25 cellular contexts compared by ENCODE assay signal in the genomic region with DNA sequence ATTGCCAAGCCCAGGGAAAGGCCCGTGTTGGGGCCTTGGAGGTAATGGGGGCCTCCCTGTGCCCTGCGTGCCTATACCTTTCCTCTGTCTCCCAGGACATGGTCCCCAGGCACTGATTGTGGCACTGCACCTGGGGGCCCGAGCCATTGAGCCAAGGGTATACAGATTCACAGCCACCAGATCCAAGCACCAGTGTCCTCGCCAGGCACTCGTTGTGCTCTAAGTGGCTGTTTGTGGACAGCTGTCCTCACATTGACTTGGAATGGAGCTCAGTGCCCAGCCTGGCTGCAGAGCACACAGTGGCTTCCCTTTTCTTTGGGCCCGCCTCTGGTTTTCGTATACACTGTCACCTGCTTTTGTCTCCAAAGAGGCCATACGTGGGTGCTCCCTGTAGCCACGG.
DNase-seq lines count a peak whose midpoint lies in the region; ATAC-seq, FAIRE-seq and TF ChIP-seq lines count a peak whose summit lies in the region.
"Had no signal": no experiment of that assay in that cellular context is flagged by ENCODE, and none has a peak within 500 bp of the region (broad histone marks: within the 10 kb centered on the region; RNA-seq: fewer than 3 reads in every experiment).

No MANE protein-coding gene starts in this region.

- no peak for TF ChIP-seq EP300 in H1 (IDR thresholded peaks at IDR 0.05; ENCODE audit: borderline replicate concordance in 1 of 2, low read depth in 2 of 2, low read length in 2 of 2)

- no peak overlapping the region for H3K56ac ChIP-seq in H1 (replicated peaks; ENCODE audit: insufficient read length, low read depth, low read length)

- H3K4me1 Mint-ChIP-seq in stimulated activated naive CD8-positive, alpha-beta T cell treated with anti-CD3 and anti-CD28 coated beads, Interleukin-15, amount 100 ng/mL, for 72 hours, result no peaks in the 10 kb centered on the region
- no peaks in the 10 kb centered on the region for H3K4me1 Mint-ChIP-seq in stimulated activated effector memory CD8-positive, alpha-beta T cell treated with anti-CD3 and anti-CD28 coated beads, Interleukin-12 subunit alpha, Interleukin-12 subunit beta, amount 100 ng/mL, for 72 hours
- no peaks in the 10 kb centered on the region for H3K4me1 Mint-ChIP-seq in activated naive CD4-positive, alpha-beta T cell treated with anti-CD3 and anti-CD28 coated beads for 36 hours (ENCODE audit: low read depth)
- H3K4me1 Mint-ChIP-seq: naive thymus-derived CD4-positive, alpha-beta T cell; T-helper 17 cell had no signal

- no peak overlapping the region for H2BK15ac ChIP-seq in H1 (ENCODE audit: low read length)

- TF ChIP-seq CTCF in H1 (IDR thresholded peaks at IDR 0.05; ENCODE audit: control extremely low read depth in 1 of 3, insufficient read depth in 1 of 3, low read depth in 1 of 3, low read length in 3 of 3), result no peak

- no peak overlapping the region for H3K4me3 Mint-ChIP-seq in stimulated activated naive CD8-positive, alpha-beta T cell treated with anti-CD3 and anti-CD28 coated beads, Interleukin-15, amount 100 ng/mL, for 72 hours
- no peak overlapping the region for H3K4me3 Mint-ChIP-seq in stimulated activated effector memory CD8-positive, alpha-beta T cell treated with anti-CD3 and anti-CD28 coated beads, Interleukin-12 subunit alpha, Interleukin-12 subunit beta, amount 100 ng/mL, for 72 hours
- no peak overlapping the region for H3K4me3 Mint-ChIP-seq in activated naive CD4-positive, alpha-beta T cell treated with anti-CD3 and anti-CD28 coated beads for 36 hours
- H3K4me3 Mint-ChIP-seq: activated CD8-positive, alpha-beta T cell treated with anti-CD3 and anti-CD28 coated beads for 36 hours; naive thymus-derived CD4-positive, alpha-beta T cell; T-helper 17 cell; type B pancreatic cell had no signal

- no peak overlapping the region for H2AK5ac ChIP-seq in H1 (ENCODE audit: low read depth, low read length)

- H3K4me2 ChIP-seq in H1 (ENCODE audit: insufficient read depth in 1 of 2, low read depth in 2 of 2, low read length in 2 of 2), result no peak overlapping the region

- no peak overlapping the region for H4K5ac ChIP-seq in H1 (ENCODE audit: insufficient read length, low read depth, low read length)

- TF ChIP-seq RAD21 in H1 (IDR thresholded peaks at IDR 0.05 in 1 of 2, conservative IDR thresholded peaks at IDR 0.05 in 1 of 2; ENCODE audit: low read depth in 2 of 2, low read length in 2 of 2), result no peak

- H3K27me3 ChIP-seq in H1 (replicated peaks in 1 of 4; ENCODE audit: control insufficient read depth in 3 of 4, extremely low read depth in 1 of 4, insufficient read depth in 3 of 4, low read length in 3 of 4), result no peaks in the 10 kb centered on the region
- H3K27me3 ChIP-seq: BE2C, dorsolateral prefrontal cortex had no signal

- no peak overlapping the region for H2BK20ac ChIP-seq in H1 (ENCODE audit: low read length)

- peak overlapping the region; percentile 35; the same call in 1 of the 2 replicates for H2BK5ac ChIP-seq in H1 (ENCODE audit: low read depth, low read length)

- H2BK12ac ChIP-seq in H1 (ENCODE audit: low read depth, low read length), result no peak overlapping the region

- H3K4me1 ChIP-seq in H1 (replicated peaks in 1 of 4; ENCODE audit: control insufficient read depth in 3 of 4, insufficient read depth in 4 of 4, low read length in 3 of 4), result 0 out of 7 replicates have a peak, but pooled peaks cover 0 to 3% (median 0%) of the 10 kb centered on the region in 4 experiments
- H3K4me1 ChIP-seq: BE2C had no signal

- no peak overlapping the region for H3K4ac ChIP-seq in H1 (replicated peaks; ENCODE audit: insufficient read length, low read depth, low read length)

- H3K9ac ChIP-seq in H1 (replicated peaks in 1 of 4; ENCODE audit: extremely low read depth in 1 of 4, low read depth in 3 of 4, low read length in 3 of 4), result no peak overlapping the region

- H2BK120ac ChIP-seq in H1 (replicated peaks; ENCODE audit: low read depth, low read length), result no peak overlapping the region

- no peak overlapping the region for H3K14ac ChIP-seq in H1 (ENCODE audit: insufficient read length)

- peaks cover 15% of the 10 kb centered on the region for H3K79me1 ChIP-seq in H1 (ENCODE audit: low read depth, low read length)

- DNase-seq in stimulated activated naive CD8-positive, alpha-beta T cell treated with anti-CD3 and anti-CD28 coated beads, Interleukin-15, amount 100 ng/mL, for 72 hours, result no peak
- no peak for DNase-seq in stimulated activated naive CD8-positive, alpha-beta T cell treated with anti-CD3 and anti-CD28 coated beads, Interleukin-15, Interleukin-2, amounts not matched to agents 100 U/mL and 50 U/mL, for 24 hours
- DNase-seq in H1 (ENCODE audit: low read depth in 1 of 2, low spot score in 2 of 2) (no peak), left colon (no peak), midbrain (lab: John Stamatoyannopoulos, UW) (no peak)
- DNase-seq in stimulated activated effector memory CD8-positive, alpha-beta T cell treated with anti-CD3 and anti-CD28 coated beads, Interleukin-12 subunit alpha, Interleukin-12 subunit beta, amount 100 ng/mL, for 72 hours (ENCODE audit: low spot score in 2 of 2), result no peak
- DNase-seq in activated naive CD4-positive, alpha-beta T cell treated with anti-CD3 and anti-CD28 coated beads for 36 hours, result no peak
- DNase-seq: activated CD8-positive, alpha-beta T cell treated with anti-CD3 and anti-CD28 coated beads for 36 hours; activated gamma-delta T cell; BE2C; DMS79; dorsolateral prefrontal cortex; GF-D8; Kasumi-1; MV-4-11; naive thymus-derived CD4-positive, alpha-beta T cell; NCI-H187; NCI-H748 treated with DMSO at 0.1 percent for 48 hours; occipital lobe; small intestine; stimulated activated CD4-positive, alpha-beta T cell treated with anti-CD3 and anti-CD28 coated beads, Interleukin-2, amount 100 ng/mL, for 24 hours; T-helper 17 cell had no signal

- no peaks in the 10 kb centered on the region for H3K27me3 Mint-ChIP-seq in stimulated activated naive CD8-positive, alpha-beta T cell treated with anti-CD3 and anti-CD28 coated beads, Interleukin-15, amount 100 ng/mL, for 72 hours
- H3K27me3 Mint-ChIP-seq in activated naive CD4-positive, alpha-beta T cell treated with anti-CD3 and anti-CD28 coated beads for 36 hours (ENCODE audit: low read depth), result no peaks in the 10 kb centered on the region
- H3K27me3 Mint-ChIP-seq: activated CD8-positive, alpha-beta T cell treated with anti-CD3 and anti-CD28 coated beads for 36 hours; type B pancreatic cell had no signal

- peak; percentile 28 for ATAC-seq in stimulated activated naive CD8-positive, alpha-beta T cell treated with anti-CD3 and anti-CD28 coated beads, Interleukin-15, amount 100 ng/mL, for 72 hours
- ATAC-seq in stimulated activated naive CD8-positive, alpha-beta T cell treated with anti-CD3 and anti-CD28 coated beads, Interleukin-15, Interleukin-2, amounts not matched to agents 100 U/mL and 50 U/mL, for 24 hours, result no peak
- peak; percentile 7 for ATAC-seq in left colon
- no peak for ATAC-seq in stimulated activated effector memory CD8-positive, alpha-beta T cell treated with anti-CD3 and anti-CD28 coated beads, Interleukin-12 subunit alpha, Interleukin-12 subunit beta, amount 100 ng/mL, for 72 hours
- no peak for ATAC-seq in HG03196 (IDR thresholded peaks at IDR 0.05; ENCODE audit: unreplicated experiment)
- ATAC-seq: activated CD8-positive, alpha-beta T cell treated with anti-CD3 and anti-CD28 coated beads for 36 hours; SK-N-SH treated with all-trans-retinoic acid at 6 μM for 48 hours; T-helper 17 cell had no signal

- H3K27ac Mint-ChIP-seq in stimulated activated naive CD8-positive, alpha-beta T cell treated with anti-CD3 and anti-CD28 coated beads, Interleukin-15, amount 100 ng/mL, for 72 hours, result no peak overlapping the region
- no peak overlapping the region for H3K27ac Mint-ChIP-seq in stimulated activated effector memory CD8-positive, alpha-beta T cell treated with anti-CD3 and anti-CD28 coated beads, Interleukin-12 subunit alpha, Interleukin-12 subunit beta, amount 100 ng/mL, for 72 hours
- H3K27ac Mint-ChIP-seq in activated naive CD4-positive, alpha-beta T cell treated with anti-CD3 and anti-CD28 coated beads for 36 hours, result no peak overlapping the region
- H3K27ac Mint-ChIP-seq: activated CD8-positive, alpha-beta T cell treated with anti-CD3 and anti-CD28 coated beads for 36 hours; naive thymus-derived CD4-positive, alpha-beta T cell; T-helper 17 cell; type B pancreatic cell had no signal

- TF ChIP-seq POLR2A in H1 (IDR thresholded peaks at IDR 0.05; ENCODE audit: control extremely low read depth in 1 of 2, low read depth in 2 of 2, low read length in 2 of 2), result no peak

- H3K4me3 ChIP-seq in H1 (ENCODE audit: extremely low read depth in 1 of 4, insufficient read depth in 2 of 4, low read depth in 3 of 4, low read length in 4 of 4), result no peak overlapping the region
- H3K4me3 ChIP-seq: dorsolateral prefrontal cortex had no signal

- intact Hi-C loops in left colon (cut with DNase I, micrococcal nuclease), result no loop called here
- intact Hi-C loops in activated naive CD4-positive, alpha-beta T cell treated with anti-CD3 and anti-CD28 coated beads for 36 hours (cut with micrococcal nuclease), result no loop called here

- 90% methylated on average over 9 of the region's 9 CpGs; no CpG with 5 or more reads in 1 of the 2 experiments for WGBS in H1 (ENCODE audit: extremely low coverage in 1 of 2, insufficient coverage in 1 of 2, insufficient read length in 1 of 2, insufficient replicate concordance in 2 of 2, low coverage in 1 of 2, low lambda C conversion rate in 2 of 2, missing lambda C conversion rate in 1 of 2), 2 experiments

- H4K20me1 ChIP-seq in H1 (replicated peaks in 1 of 2; ENCODE audit: control insufficient read depth in 1 of 2, insufficient read depth in 2 of 2, low read length in 2 of 2), result peaks cover 3 to 7% of the 10 kb centered on the region in 2 experiments

- no peaks in the 10 kb centered on the region for H3K23me2 ChIP-seq in H1 (ENCODE audit: low read depth, low read length)

- peaks cover 6 to 28% (median 24%) of the 10 kb centered on the region in 4 experiments; a peak in 7 of 8 replicates for H3K36me3 ChIP-seq in H1 (ENCODE audit: control insufficient read depth in 2 of 4, insufficient read depth in 4 of 4, low read length in 3 of 4)

- POLR2A ChIA-PET in H1 (lab: Charles Lee; ENCODE audit: partially characterized antibody), result interaction anchor here (1.3 kb wide), 2 partner anchors 24 to 271 kb away, joined by 3 read pairs; a partner anchor contains a TSS

- no peaks in the 10 kb centered on the region for H3K36me3 Mint-ChIP-seq in stimulated activated effector memory CD8-positive, alpha-beta T cell treated with anti-CD3 and anti-CD28 coated beads, Interleukin-12 subunit alpha, Interleukin-12 subunit beta, amount 100 ng/mL, for 72 hours
- H3K36me3 Mint-ChIP-seq in activated naive CD4-positive, alpha-beta T cell treated with anti-CD3 and anti-CD28 coated beads for 36 hours (ENCODE audit: low read depth), result no peaks in the 10 kb centered on the region
- H3K36me3 Mint-ChIP-seq: naive thymus-derived CD4-positive, alpha-beta T cell had no signal

- no peaks in the 10 kb centered on the region for H3K9me3 Mint-ChIP-seq in stimulated activated naive CD8-positive, alpha-beta T cell treated with anti-CD3 and anti-CD28 coated beads, Interleukin-15, amount 100 ng/mL, for 72 hours
- H3K9me3 Mint-ChIP-seq in stimulated activated effector memory CD8-positive, alpha-beta T cell treated with anti-CD3 and anti-CD28 coated beads, Interleukin-12 subunit alpha, Interleukin-12 subunit beta, amount 100 ng/mL, for 72 hours, result no peaks in the 10 kb centered on the region
- no peaks in the 10 kb centered on the region for H3K9me3 Mint-ChIP-seq in activated naive CD4-positive, alpha-beta T cell treated with anti-CD3 and anti-CD28 coated beads for 36 hours
- H3K9me3 Mint-ChIP-seq: activated CD8-positive, alpha-beta T cell treated with anti-CD3 and anti-CD28 coated beads for 36 hours; naive thymus-derived CD4-positive, alpha-beta T cell; type B pancreatic cell had no signal

- no peaks in the 10 kb centered on the region; a peak in 1 of 4 replicates for H3K9me3 ChIP-seq in H1 (ENCODE audit: insufficient read depth in 2 of 2, low read depth in 1 of 2, low read length in 1 of 2)
- H3K9me3 ChIP-seq: BE2C had no signal

- no peak overlapping the region for H3K27ac ChIP-seq in H1 (ENCODE audit: low read depth, low read length)
- H3K27ac ChIP-seq: dorsolateral prefrontal cortex had no signal

- H4K91ac ChIP-seq in H1 (replicated peaks; ENCODE audit: insufficient read length, low read length), result no peak overlapping the region

- H2AFZ ChIP-seq in H1 (ENCODE audit: low read length), result no peak overlapping the region

- H3K79me2 ChIP-seq in H1 (ENCODE audit: control insufficient read depth in 1 of 2, insufficient read depth in 2 of 2, low read length in 2 of 2), result peaks cover 0 to 23% of the 10 kb centered on the region in 2 experiments; a peak in 2 of 4 replicates

- H4K8ac ChIP-seq in H1 (ENCODE audit: extremely low read depth, insufficient read depth, low read length), result no peak overlapping the region

- CTCF ChIA-PET in H1 (lab: Charles Lee; ENCODE audit: partially characterized antibody), result interaction anchor here (0.9 to 2.8 kb wide), 10 partner anchors 9 to 147 kb away, joined by 3 to 12 read pairs (median 4); no protein-coding TSS in a partner anchor
- CTCF ChIA-PET in activated naive CD4-positive, alpha-beta T cell treated with anti-CD3 and anti-CD28 coated beads for 36 hours (lab: Charles Lee), result no interaction called here

- H3K18ac ChIP-seq in H1 (ENCODE audit: extremely low read depth, low read length), result no peak overlapping the region

- FAIRE-seq in H1 (lab: Jason Lieb, UNC), result no peak
- FAIRE-seq: small intestine had no signal

- no peak overlapping the region for H3K23ac ChIP-seq in H1 (ENCODE audit: insufficient read length)

Comparison
In these comparisons a context has a peak if more than half of its experiments do, and no peak if none do; other contexts are left out.
1. ATAC-seq: peak in stimulated activated naive CD8-positive, alpha-beta T cell treated with anti-CD3 and anti-CD28 coated beads, Interleukin-15, amount 100 ng/mL, for 72 hours (single experiment) and left colon (single experiment); none in stimulated activated naive CD8-positive, alpha-beta T cell treated with anti-CD3 and anti-CD28 coated beads, Interleukin-15, Interleukin-2, amounts not matched to agents 100 U/mL and 50 U/mL, for 24 hours (single experiment), stimulated activated effector memory CD8-positive, alpha-beta T cell treated with anti-CD3 and anti-CD28 coated beads, Interleukin-12 subunit alpha, Interleukin-12 subunit beta, amount 100 ng/mL, for 72 hours (single experiment) and HG03196 (single experiment).